In the genomic region with DNA sequence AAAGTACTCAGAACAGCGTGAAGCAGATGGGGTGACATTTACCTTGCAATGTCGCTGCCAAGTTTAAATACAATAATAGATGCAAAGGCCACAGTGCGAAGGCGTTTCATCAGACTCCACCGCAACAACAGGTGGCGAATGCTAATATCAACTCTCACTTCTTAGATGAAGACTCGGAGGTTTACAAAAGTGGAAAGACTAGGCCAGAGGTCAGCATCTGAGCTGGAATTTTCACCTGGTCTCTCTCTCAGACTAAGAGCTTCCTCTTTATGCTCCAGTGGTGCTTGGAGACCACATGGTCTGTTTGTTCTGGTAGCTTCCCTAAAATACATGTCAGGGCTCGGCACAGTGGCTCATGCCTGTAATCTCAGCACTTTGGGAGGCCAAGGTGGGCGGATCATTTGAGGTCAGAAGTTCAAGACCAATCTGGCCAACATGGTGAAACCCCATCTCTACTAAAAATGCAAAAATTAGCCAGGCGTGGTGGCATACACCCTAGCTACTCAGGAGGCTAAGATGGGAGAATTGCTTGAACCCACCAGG, we compare ENCODE assay signal across 8 cellular contexts.
DNase-seq lines count a peak whose midpoint lies in the region; ATAC-seq, FAIRE-seq and TF ChIP-seq lines count a peak whose summit lies in the region.

No MANE protein-coding gene starts in this region.

- no peaks in the 10 kb centered on the region for H3K27me3 Mint-ChIP-seq in Calu3 (ENCODE audit: unreplicated experiment)
- no peaks in the 10 kb centered on the region for H3K27me3 Mint-ChIP-seq in chondrocyte (ENCODE audit: low read depth)

- no peak for TF ChIP-seq POLR2A in GM12891 (IDR thresholded peaks at IDR 0.05; ENCODE audit: low read depth, low read length)

- no peaks in the 10 kb centered on the region for H3K36me3 ChIP-seq in colonic mucosa

- no peak overlapping the region for H3K4me3 ChIP-seq in colonic mucosa

- H3K4me1 Mint-ChIP-seq in Calu3 (ENCODE audit: low read depth, unreplicated experiment) = peaks cover 51% of the 10 kb centered on the region
- H3K4me1 Mint-ChIP-seq in chondrocyte (ENCODE audit: low read depth) = peaks cover 17% of the 10 kb centered on the region

- intact Hi-C loops in colonic mucosa (cut with DNase I) = loop anchor here (5.0 kb wide), 1 partner anchor 56 kb away; no protein-coding TSS in a partner anchor
- intact Hi-C loops in Calu3 (cut with micrococcal nuclease; ENCODE audit: unreplicated experiment) = loop anchor here (5.0 kb wide), 1 partner anchor 56 kb away; no protein-coding TSS in a partner anchor

- H3K9ac ChIP-seq in colonic mucosa (ENCODE audit: low read depth in 2 of 2, low read length in 2 of 2) = peak overlapping the region in 1 of 2 donors; percentile 28

- CTCF ChIA-PET in Calu3 (lab: Charles Lee) = interaction anchor here (0.5 kb wide), 1 partner anchor 79 kb away, joined by 10 read pairs; no protein-coding TSS in a partner anchor

- peaks cover 12% of the 10 kb centered on the region for H3K4me1 ChIP-seq in colonic mucosa

- H3K9me3 ChIP-seq in colonic mucosa = no peaks in the 10 kb centered on the region

- BruUV-seq in Calu3 (replicated peaks; lab: Mats Ljungman, UMichigan) = no TSS peak

- H3K36me3 Mint-ChIP-seq in Calu3 (ENCODE audit: insufficient read depth, unreplicated experiment) (peaks cover 15% of the 10 kb centered on the region), chondrocyte (ENCODE audit: low read depth) (no peaks in the 10 kb centered on the region)

- ATAC-seq in GM21360 (IDR thresholded peaks at IDR 0.05; ENCODE audit: unreplicated experiment) = peak; percentile 76
- peak; percentile 84 for ATAC-seq in HG03378 (IDR thresholded peaks at IDR 0.05; ENCODE audit: unreplicated experiment)

- H3K27ac Mint-ChIP-seq in Calu3 (ENCODE audit: unreplicated experiment) (no peak overlapping the region), chondrocyte (ENCODE audit: unreplicated experiment) (no peak overlapping the region)

- H3K27ac ChIP-seq in colonic mucosa = peak overlapping the region; percentile 36

- peak; percentile 95 for FAIRE-seq in GM12891 (lab: Jason Lieb, UNC)

- H3K9me3 Mint-ChIP-seq in Calu3 (ENCODE audit: low read depth, unreplicated experiment) (no peaks in the 10 kb centered on the region), chondrocyte (ENCODE audit: low read depth) (no peaks in the 10 kb centered on the region)

- DNase-seq in GM12891 (ENCODE audit: insufficient read length, low spot score) (peak; percentile 48), colonic mucosa (peak; percentile 50), Calu3 (no peak), GOT3 (lab: John Stamatoyannopoulos, UW) (no peak), HCEC 1CT (no peak), chondrocyte (ENCODE audit: low spot score) (no peak)

- H3K4me3 Mint-ChIP-seq in Calu3 (ENCODE audit: low read depth, unreplicated experiment) (no peak overlapping the region), chondrocyte (ENCODE audit: unreplicated experiment) (no peak overlapping the region)

- TF ChIP-seq CTCF in colonic mucosa (IDR thresholded peaks at IDR 0.05) (no peak), Calu3 (IDR thresholded peaks at IDR 0.05; ENCODE audit: unreplicated experiment) (no peak), chondrocyte (IDR thresholded peaks at IDR 0.05) (no peak)

- H3K27me3 ChIP-seq in colonic mucosa = no peaks in the 10 kb centered on the region

TF ChIP-seq in GM12891, 5 proteins besides CTCF, POLR2A, EP300 and RAD21:
- TF ChIP-seq POLR2AphosphoS5 (IDR thresholded peaks at IDR 0.05; ENCODE audit: low read depth, low read length) (no peak), TAF1 (IDR thresholded peaks at IDR 0.05; ENCODE audit: low read depth, low read length) (no peak), PAX5 (IDR thresholded peaks at IDR 0.05; ENCODE audit: insufficient read depth, low read length, severe bottlenecking) (peak; percentile 47), POU2F2 (IDR thresholded peaks at IDR 0.05; ENCODE audit: low read depth, low read length) (peak; percentile 77), SPI1 (IDR thresholded peaks at IDR 0.05; ENCODE audit: low read depth, low read length) (peak; percentile 73)

Comparison
In these comparisons a context has a peak if more than half of its experiments do, and no peak if none do; other contexts are left out.
1. DNase-seq: peak in GM12891 (single experiment) and colonic mucosa (single experiment); none in Calu3 (single experiment), GOT3 (single experiment), HCEC 1CT (single experiment) and chondrocyte (single experiment).